Comparison of ENCODE assay signal across 7 cellular contexts in genomic region chr2:6917071-6917760, GRCh38. TPM values are rescaled to one million over a fixed set of nuclear protein-coding genes. Genes with fewer than 3 reads are reported as not detected.
A peak's percentile ranks its signal among the peaks of the same experiment; 100 is the strongest.
DNase-seq lines count a peak whose midpoint lies in the region; ATAC-seq and TF ChIP-seq lines count a peak whose summit lies in the region.

A gene with protein sequence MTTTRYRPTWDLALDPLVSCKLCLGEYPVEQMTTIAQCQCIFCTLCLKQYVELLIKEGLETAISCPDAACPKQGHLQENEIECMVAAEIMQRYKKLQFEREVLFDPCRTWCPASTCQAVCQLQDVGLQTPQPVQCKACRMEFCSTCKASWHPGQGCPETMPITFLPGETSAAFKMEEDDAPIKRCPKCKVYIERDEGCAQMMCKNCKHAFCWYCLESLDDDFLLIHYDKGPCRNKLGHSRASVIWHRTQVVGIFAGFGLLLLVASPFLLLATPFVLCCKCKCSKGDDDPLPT (plus strand): TSS chr2:6917412. CDS start chr2:6996927, 79,515 bp downstream.

- H3K27ac Mint-ChIP-seq in chondrocyte (ENCODE audit: unreplicated experiment) = no peak within 1 kb of the TSS

- H3K4me1 Mint-ChIP-seq in chondrocyte (ENCODE audit: low read depth) = peaks cover 24% of the 10 kb centered on the region

- no peaks in the 10 kb centered on the region for H3K9me3 Mint-ChIP-seq in chondrocyte (ENCODE audit: low read depth)

- peak; percentile 71 for DNase-seq in NCI-H146 (lab: John Stamatoyannopoulos, UW)
- peak; percentile 60 for DNase-seq in activated CD4-positive, alpha-beta T cell treated with anti-CD3 and anti-CD28 coated beads for 1 hour
- no peak for DNase-seq in chondrocyte (ENCODE audit: low spot score)
- peak; percentile 38 to 69 for DNase-seq in left colon
- peak; percentile 80 for DNase-seq in stimulated activated CD4-positive, alpha-beta T cell treated with anti-CD3 and anti-CD28 coated beads, Interleukin-4, amount 100 ng/mL, for 1 hour

- peak within 1 kb of the TSS; percentile 65 for H3K4me3 Mint-ChIP-seq in chondrocyte (ENCODE audit: unreplicated experiment)

- H3K36me3 Mint-ChIP-seq in chondrocyte (ENCODE audit: low read depth) = no peaks in the 10 kb centered on the region

- ATAC-seq in GM18502 (IDR thresholded peaks at IDR 0.05; ENCODE audit: poor library complexity, unreplicated experiment) (peak; percentile 87), HG02759 (IDR thresholded peaks at IDR 0.05; ENCODE audit: unreplicated experiment) (peak; percentile 89), left colon (peak; percentile 80)

- no peaks in the 10 kb centered on the region for H3K27me3 Mint-ChIP-seq in chondrocyte (ENCODE audit: low read depth)

- peak; percentile 75 for TF ChIP-seq CTCF in chondrocyte (IDR thresholded peaks at IDR 0.05)

- intact Hi-C loops in left colon (cut with DNase I, micrococcal nuclease) = no loop called here

RNA-seq across cellular contexts. Expression of the gene that starts here (rescaled TPM):
- 7.2 to 10.9 TPM (median 9.5 TPM) in 3 replicates for total RNA-seq in chondrocyte
- total RNA-seq in left colon = 10 to 100 TPM; 20.7 to 21.2 TPM
